Comparison of ENCODE assay signal across 10 cellular contexts in the genomic region with DNA sequence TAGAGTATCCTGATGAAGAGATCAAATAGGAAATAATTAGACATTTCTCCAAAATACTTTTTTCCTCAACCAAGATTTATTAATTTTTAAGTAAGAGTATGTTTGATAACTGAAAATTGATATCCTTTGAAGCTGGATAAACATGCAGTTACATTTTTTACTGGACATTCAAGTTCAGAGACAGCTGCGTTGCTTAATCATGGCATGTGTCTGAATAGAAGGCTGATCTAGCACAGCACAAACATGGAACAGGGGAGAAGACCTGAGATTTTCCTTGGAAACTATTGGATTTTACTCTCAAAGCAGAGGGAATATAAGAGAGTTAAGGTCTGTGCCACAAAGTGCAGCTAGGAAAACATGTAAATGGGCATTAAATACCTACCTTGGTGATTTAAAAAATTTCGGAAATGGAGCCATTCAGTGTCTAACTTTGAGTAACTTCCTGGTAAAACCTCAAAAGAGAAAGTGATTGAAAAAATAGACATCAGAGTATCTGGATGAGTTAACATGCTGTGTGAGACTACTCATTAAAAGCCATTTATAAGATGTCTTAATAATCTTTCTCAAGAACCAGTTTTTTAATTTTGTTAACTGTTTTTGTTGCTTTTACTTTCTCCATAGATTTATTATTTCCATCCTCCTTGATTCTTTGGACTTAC. TPM values are rescaled to one million over a fixed set of nuclear protein-coding genes. Genes with fewer than 3 reads are reported as not detected.
DNase-seq lines count a peak whose midpoint lies in the region; ATAC-seq, FAIRE-seq and TF ChIP-seq lines count a peak whose summit lies in the region.
"Had no signal": no experiment of that assay in that cellular context is flagged by ENCODE, and none has a peak within 500 bp of the region (broad histone marks: within the 10 kb centered on the region; RNA-seq: fewer than 3 reads in every experiment).

No MANE protein-coding gene starts in this region.

- peaks cover 16% of the 10 kb centered on the region for H3K27me3 Mint-ChIP-seq in T-helper 17 cell
- H3K27me3 Mint-ChIP-seq in natural killer cell treated with Interleukin-12 subunit alpha and Interleukin-12 subunit beta and Interleukin-15 and Interleukin-18, amount 100 ng/mL, for 72 hours: peaks cover 0 to 6% of the 10 kb centered on the region in 2 donors
- H3K27me3 Mint-ChIP-seq in CD4-positive, alpha-beta memory T cell: no peaks in the 10 kb centered on the region

- H3K4me3 ChIP-seq in CD4-positive, alpha-beta memory T cell (ENCODE audit: low read length in 2 of 2): no peak overlapping the region
- H3K4me3 ChIP-seq in esophagus muscularis mucosa: no peak overlapping the region
- H3K4me3 ChIP-seq: cardiac muscle cell had no signal

- FAIRE-seq in GM18507 (lab: Jason Lieb, UNC): peak; percentile 48

- TF ChIP-seq CTCF in esophagus muscularis mucosa (IDR thresholded peaks at IDR 0.05): no peak

- intact Hi-C loops in CD4-positive, alpha-beta memory T cell (cut with micrococcal nuclease): no loop called here
- intact Hi-C loops in esophagus muscularis mucosa (cut with DNase I): no loop called here

- no peak overlapping the region for H3K4me3 Mint-ChIP-seq in T-helper 17 cell
- H3K4me3 Mint-ChIP-seq in natural killer cell treated with Interleukin-12 subunit alpha and Interleukin-12 subunit beta and Interleukin-15 and Interleukin-18, amount 100 ng/mL, for 72 hours: peak overlapping the region; percentile 12
- H3K4me3 Mint-ChIP-seq in CD4-positive, alpha-beta memory T cell: peak overlapping the region in 1 of 8 donors; percentile 7

- CTCF ChIA-PET in CD4-positive, alpha-beta memory T cell (lab: Charles Lee; ENCODE audit: partially characterized antibody): no interaction called here

- H3K27ac ChIP-seq in CD4-positive, alpha-beta memory T cell (ENCODE audit: low read depth, low read length): no peak overlapping the region
- H3K27ac ChIP-seq in esophagus muscularis mucosa (replicated peaks in 1 of 4): no peak overlapping the region
- H3K27ac ChIP-seq: cardiac muscle cell had no signal

- peak; percentile 53 for ATAC-seq in HG02623 (IDR thresholded peaks at IDR 0.05; ENCODE audit: unreplicated experiment)
- ATAC-seq in T-helper 17 cell: no peak
- peak; percentile 76 to 83 for ATAC-seq in natural killer cell treated with Interleukin-12 subunit alpha and Interleukin-12 subunit beta and Interleukin-15 and Interleukin-18, amount 100 ng/mL, for 72 hours

- H3K4me1 ChIP-seq in CD4-positive, alpha-beta memory T cell (ENCODE audit: insufficient read depth, low read length): peaks cover 7% of the 10 kb centered on the region
- H3K4me1 ChIP-seq in esophagus muscularis mucosa: peaks cover 21 to 55% (median 48%) of the 10 kb centered on the region in 4 donors

- 73% methylated on average over 2 of the region's 2 CpGs for WGBS in esophagus muscularis mucosa

- no peaks in the 10 kb centered on the region for H3K36me3 Mint-ChIP-seq in T-helper 17 cell (ENCODE audit: low read depth)
- H3K36me3 Mint-ChIP-seq in natural killer cell treated with Interleukin-12 subunit alpha and Interleukin-12 subunit beta and Interleukin-15 and Interleukin-18, amount 100 ng/mL, for 72 hours: no peaks in the 10 kb centered on the region
- no peaks in the 10 kb centered on the region for H3K36me3 Mint-ChIP-seq in CD4-positive, alpha-beta memory T cell

- H3K9me3 Mint-ChIP-seq in natural killer cell treated with Interleukin-12 subunit alpha and Interleukin-12 subunit beta and Interleukin-15 and Interleukin-18, amount 100 ng/mL, for 72 hours: no peaks in the 10 kb centered on the region
- H3K9me3 Mint-ChIP-seq in CD4-positive, alpha-beta memory T cell: no peaks in the 10 kb centered on the region

- no peak for TF ChIP-seq POLR2A in esophagus muscularis mucosa (IDR thresholded peaks at IDR 0.05; ENCODE audit: low read depth)

- TF ChIP-seq EP300 in esophagus muscularis mucosa (IDR thresholded peaks at IDR 0.05): no peak

- DNase-seq in GM18507 (ENCODE audit: extremely low spot score, insufficient read length, low read depth) (no peak), T-helper 17 cell (no peak), activated gamma-delta T cell (lab: John Stamatoyannopoulos, UW) (no peak), esophagus muscularis mucosa (ENCODE audit: extremely low spot score) (no peak), DMS79 treated with DMSO at 0.1 percent for 48 hours (lab: John Stamatoyannopoulos, UW) (no peak)
- no peak for DNase-seq in natural killer cell treated with Interleukin-12 subunit alpha and Interleukin-12 subunit beta and Interleukin-15 and Interleukin-18, amount 100 ng/mL, for 72 hours (ENCODE audit: low spot score)
- DNase-seq in CD4-positive, alpha-beta memory T cell: no peak
- DNase-seq: MV-4-11 had no signal

- peaks cover 7% of the 10 kb centered on the region for H3K4me1 Mint-ChIP-seq in T-helper 17 cell
- H3K4me1 Mint-ChIP-seq in natural killer cell treated with Interleukin-12 subunit alpha and Interleukin-12 subunit beta and Interleukin-15 and Interleukin-18, amount 100 ng/mL, for 72 hours (ENCODE audit: low read depth in 2 of 2): peaks cover 15 to 17% of the 10 kb centered on the region in 2 donors
- H3K4me1 Mint-ChIP-seq in CD4-positive, alpha-beta memory T cell: peaks cover 5 to 18% (median 12%) of the 10 kb centered on the region in 4 donors

- H3K9me3 ChIP-seq in T-helper 17 cell (ENCODE audit: control insufficient read depth, low read length, poor library complexity, severe bottlenecking) (no peaks in the 10 kb centered on the region), esophagus muscularis mucosa (no peaks in the 10 kb centered on the region)
- no peaks in the 10 kb centered on the region for H3K9me3 ChIP-seq in CD4-positive, alpha-beta memory T cell (ENCODE audit: control insufficient read depth in 1 of 2, low read length in 2 of 2)

- H3K36me3 ChIP-seq in CD4-positive, alpha-beta memory T cell (ENCODE audit: insufficient read depth, low read length): no peaks in the 10 kb centered on the region
- peaks cover 0 to 3% (median 0%) of the 10 kb centered on the region in 4 donors for H3K36me3 ChIP-seq in esophagus muscularis mucosa
- H3K36me3 ChIP-seq: cardiac muscle cell had no signal

- POLR2A ChIA-PET in CD4-positive, alpha-beta memory T cell (lab: Charles Lee; ENCODE audit: partially characterized antibody): no interaction called here

- H3K27ac Mint-ChIP-seq in T-helper 17 cell: peak overlapping the region; percentile 29
- H3K27ac Mint-ChIP-seq in natural killer cell treated with Interleukin-12 subunit alpha and Interleukin-12 subunit beta and Interleukin-15 and Interleukin-18, amount 100 ng/mL, for 72 hours: peak overlapping the region in 1 of 2 donors; percentile 3
- H3K27ac Mint-ChIP-seq in CD4-positive, alpha-beta memory T cell: peak overlapping the region in 1 of 7 donors; percentile 66

- no peaks in the 10 kb centered on the region for H3K27me3 ChIP-seq in CD4-positive, alpha-beta memory T cell (ENCODE audit: insufficient read depth, low read length)
- no peaks in the 10 kb centered on the region for H3K27me3 ChIP-seq in esophagus muscularis mucosa

RNA-seq across cellular contexts. Expression of gene CRIM1, which starts 31.8 kb away (rescaled TPM):
- 1 to 10 TPM; 2.2 to 2.3 TPM for total RNA-seq in T-helper 17 cell
- 10 to 100 TPM in 1 of 2 donors, 1 to 10 TPM in 1; 6.6 to 13.6 TPM for total RNA-seq in natural killer cell treated with Interleukin-12 subunit alpha and Interleukin-12 subunit beta and Interleukin-15 and Interleukin-18, amount 100 ng/mL, for 72 hours
- 10 to 100 TPM in 1 of 2 experiments, 1 to 10 TPM in 1; 6.8 to 12.0 TPM for total RNA-seq in CD4-positive, alpha-beta memory T cell
- polyA plus RNA-seq in CD4-positive, alpha-beta memory T cell: under 1 TPM in 1 of 2 donors, not detected in 1; 0.91 TPM
- 100 to 1,000 TPM; 140 to 429 (median 201) TPM for total RNA-seq in esophagus muscularis mucosa

Comparison
In these comparisons a context has a peak if more than half of its experiments do, and no peak if none do; other contexts are left out.
1. RNA of gene CRIM1, which starts 31.8 kb away (total RNA-seq): 140 to 429 TPM in esophagus muscularis mucosa; 6.6 to 13.6 TPM in natural killer cell treated with Interleukin-12 subunit alpha and Interleukin-12 subunit beta and Interleukin-15 and Interleukin-18, amount 100 ng/mL, for 72 hours, 6.8 to 12.0 TPM in CD4-positive, alpha-beta memory T cell and 2.2 to 2.3 TPM in T-helper 17 cell; every median in the first group is over 4 times any median in the second.